In genomic region chr17:80892900-80893603, GRCh38 we compare ENCODE assay signal across 8 cellular contexts.
DNase-seq lines count a peak whose midpoint lies in the region; ATAC-seq and TF ChIP-seq lines count a peak whose summit lies in the region.

No MANE protein-coding gene starts in this region.

- H3K9me3 ChIP-seq in right atrium auricular region = no peaks in the 10 kb centered on the region

- peaks cover 10% of the 10 kb centered on the region for H3K36me3 ChIP-seq in right atrium auricular region

- H3K27me3 ChIP-seq in right atrium auricular region = no peaks in the 10 kb centered on the region

- in situ Hi-C loops in KBM-7 (cut with MboI; ENCODE audit: low pct_unique_long_range_greater_than_20kb, low sequenced_read_pairs) = no loop called here

- no peaks in the 10 kb centered on the region for H3K9me3 Mint-ChIP-seq in progenitor cell of endocrine pancreas (ENCODE audit: low read depth)

- no peak for TF ChIP-seq CTCF in right atrium auricular region (IDR thresholded peaks at IDR 0.05)
- no peak for TF ChIP-seq CTCF in fibroblast of pulmonary artery (IDR thresholded peaks at IDR 0.05; ENCODE audit: low read length, missing control alignments)
- TF ChIP-seq CTCF in progenitor cell of endocrine pancreas (IDR thresholded peaks at IDR 0.05; ENCODE audit: unreplicated experiment) = no peak

- intact Hi-C loops in left ventricle myocardium superior (cut with micrococcal nuclease) = no loop called here

- no peak overlapping the region for H3K4me3 Mint-ChIP-seq in progenitor cell of endocrine pancreas (ENCODE audit: low read depth)

- ATAC-seq in left ventricle myocardium superior (peak; percentile 10), GM19455 (IDR thresholded peaks at IDR 0.05; ENCODE audit: unreplicated experiment) (no peak)

- H3K4me1 ChIP-seq in right atrium auricular region = peaks cover 0 to 16% of the 10 kb centered on the region in 2 donors

- peaks cover 13% of the 10 kb centered on the region for H3K36me3 Mint-ChIP-seq in progenitor cell of endocrine pancreas (ENCODE audit: insufficient read depth)

- DNase-seq in left ventricle myocardium superior = no peak
- no peak for DNase-seq in right atrium auricular region (ENCODE audit: low spot score)
- DNase-seq in activated CD8-positive, alpha-beta memory T cell treated with anti-CD3 and anti-CD28 coated beads for 24 hours = peak; percentile 73
- peak; percentile 60 for DNase-seq in fibroblast of pulmonary artery (ENCODE audit: low read depth)
- DNase-seq in stromal cell of bone marrow (ENCODE audit: low read depth) = peak; percentile 26
- DNase-seq in KBM-7 = no peak
- DNase-seq in progenitor cell of endocrine pancreas (ENCODE audit: low spot score, unreplicated experiment) = no peak

- no peak overlapping the region for H3K27ac Mint-ChIP-seq in progenitor cell of endocrine pancreas

- no peak overlapping the region for H3K27ac ChIP-seq in right atrium auricular region

- H3K4me3 ChIP-seq in right atrium auricular region = no peak overlapping the region
- H3K4me3 ChIP-seq in fibroblast of pulmonary artery (replicated peaks; ENCODE audit: low read depth, low read length) = no peak overlapping the region

- no peaks in the 10 kb centered on the region for H3K4me1 Mint-ChIP-seq in progenitor cell of endocrine pancreas (ENCODE audit: low read depth)

- no peaks in the 10 kb centered on the region for H3K27me3 Mint-ChIP-seq in progenitor cell of endocrine pancreas

Comparison
In these comparisons a context has a peak if more than half of its experiments do, and no peak if none do; other contexts are left out.
1. DNase-seq: peak in activated CD8-positive, alpha-beta memory T cell treated with anti-CD3 and anti-CD28 coated beads for 24 hours (single experiment), fibroblast of pulmonary artery (single experiment) and stromal cell of bone marrow (single experiment); none in left ventricle myocardium superior (single experiment), right atrium auricular region (single experiment), KBM-7 (single experiment) and progenitor cell of endocrine pancreas (single experiment).